16 cellular contexts compared by ENCODE assay signal in the genomic region with DNA sequence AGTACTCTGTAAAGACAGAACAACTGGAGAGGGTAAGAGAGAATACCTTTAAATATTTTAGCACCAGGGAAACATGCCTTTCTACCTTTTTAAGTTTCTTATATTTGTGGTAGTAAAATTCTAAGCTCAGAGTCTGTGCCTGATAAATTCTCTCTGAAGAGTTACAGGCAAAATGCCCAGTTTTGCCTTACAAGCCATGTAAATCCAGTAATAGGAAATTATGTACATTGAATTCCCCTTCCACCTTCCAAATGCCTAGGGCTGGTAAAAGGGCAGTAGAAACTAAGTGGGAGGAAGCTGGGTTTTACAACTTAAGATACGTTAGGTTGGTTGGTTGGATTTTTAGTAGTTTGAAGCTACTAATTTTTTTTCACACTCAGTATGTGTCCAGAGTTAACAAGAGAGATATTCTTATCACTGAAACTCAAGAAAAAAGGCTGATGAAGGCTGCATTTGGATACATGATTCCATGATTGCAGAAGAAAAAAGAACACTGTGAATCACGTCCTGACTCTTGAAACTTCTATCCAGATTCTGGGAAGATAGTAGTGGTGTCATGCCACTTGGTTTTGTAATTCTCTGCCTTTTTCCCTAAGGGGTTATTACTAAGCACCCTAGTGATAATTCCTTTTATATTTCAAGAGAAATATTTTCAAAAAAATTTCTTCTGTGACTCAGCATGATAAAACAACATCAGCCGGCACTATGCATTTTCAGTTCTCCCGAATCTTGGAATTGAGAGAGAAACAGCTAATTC. TPM values are rescaled to one million over a fixed set of nuclear protein-coding genes. Genes with fewer than 3 reads are reported as not detected.
DNase-seq lines count a peak whose midpoint lies in the region; ATAC-seq, FAIRE-seq and TF ChIP-seq lines count a peak whose summit lies in the region.
"Had no signal": no experiment of that assay in that cellular context is flagged by ENCODE, and none has a peak within 500 bp of the region (broad histone marks: within the 10 kb centered on the region; RNA-seq: fewer than 3 reads in every experiment).

No MANE protein-coding gene starts in this region.

- FAIRE-seq in GM12878 (lab: Jason Lieb, UNC) = no peak
- FAIRE-seq: K562 had no signal

- no peak for TF ChIP-seq EP300 in GM12878 (IDR thresholded peaks at IDR 0.05; ENCODE audit: borderline replicate concordance in 1 of 2, control insufficient read depth in 1 of 2, low read depth in 2 of 2, low read length in 2 of 2)

- no peak overlapping the region for H3K4me3 ChIP-seq in GM12878
- no peak overlapping the region for H3K4me3 ChIP-seq in gastrocnemius medialis
- H3K4me3 ChIP-seq: K562, mucosa of descending colon had no signal

- H3K9me3 ChIP-seq in GM12878 (replicated peaks; ENCODE audit: control insufficient read depth, insufficient read depth, low read length) (no peaks in the 10 kb centered on the region; the same call in 1 of the 3 replicates), gastrocnemius medialis (no peaks in the 10 kb centered on the region)
- H3K9me3 ChIP-seq: mucosa of descending colon had no signal

- in situ Hi-C loops in GM12878 (cut with MboI) (no loop called here), gastrocnemius medialis (cut with MboI; ENCODE audit: low sequenced_read_pairs in 4 of 4) (no loop called here)

- CTCF ChIA-PET in GM12878 (lab: Yijun Ruan, JAX) = interaction anchor here (0.6 to 2.3 kb wide), 7 partner anchors 13 to 360 kb away, joined by 3 to 10 read pairs (median 4); no protein-coding TSS in a partner anchor

- H3K4me1 ChIP-seq in GM12878 (ENCODE audit: control insufficient read depth, insufficient read depth, low read length) (peaks cover 18% of the 10 kb centered on the region), gastrocnemius medialis (peaks cover 0 to 6% of the 10 kb centered on the region in 2 donors)

- peak; percentile 13 for DNase-seq in AG08396 (ENCODE audit: low spot score)
- peak; percentile 74 for DNase-seq in HS-5 (ENCODE audit: low read depth)
- DNase-seq in GM12878 (ENCODE audit: low read depth, low spot score) = no peak
- DNase-seq in iris pigment epithelial cell (ENCODE audit: low read depth) = peak; percentile 31
- DNase-seq in NCI-H187 (lab: John Stamatoyannopoulos, UW) = no peak
- no peak for DNase-seq in gastrocnemius medialis
- DNase-seq: activated CD4-positive, alpha-beta T cell treated with anti-CD3 and anti-CD28 coated beads, Interleukin-2, amount 50 U/mL, for 1 hour; erythroblast; immature natural killer cell; mucosa of descending colon; OCI-M1; stimulated activated CD4-positive, alpha-beta T cell treated with anti-CD3 and anti-CD28 coated beads, Interleukin-4, amount 100 ng/mL, for 24 hours; stimulated activated naive CD8-positive, alpha-beta T cell treated with anti-CD3 and anti-CD28 coated beads, Interleukin-15, Interleukin-2, amounts not matched to agents 100 U/mL and 50 U/mL, for 24 hours had no signal

- SMC1A ChIA-PET in GM12878 (lab: Charles Lee; ENCODE audit: uncharacterized antibody, unreplicated experiment) = interaction anchor here (0.6 to 7.5 kb wide), 22 partner anchors 10 to 315 kb away, joined by 3 to 58 read pairs (median 4); a partner anchor contains a TSS

- no peak overlapping the region for H3K4me2 ChIP-seq in GM12878 (ENCODE audit: control insufficient read depth, insufficient read depth)

- TF ChIP-seq CTCF in GM12878 (IDR thresholded peaks at IDR 0.05 in 2 of 3, conservative IDR thresholded peaks at IDR 0.05 in 1 of 3; ENCODE audit: control insufficient read depth in 2 of 3, extremely low read depth in 1 of 3, insufficient read depth in 1 of 3, low read depth in 3 of 3, low read length in 3 of 3) (no peak), gastrocnemius medialis (IDR thresholded peaks at IDR 0.05 in 4 of 5, conservative IDR thresholded peaks at IDR 0.05 in 1 of 5) (no peak)

- no TSS peak for BruUV-seq in GM12878 (replicated peaks; lab: Mats Ljungman, UMichigan)

- no peak for ATAC-seq in GM12878
- ATAC-seq in HG02571 (IDR thresholded peaks at IDR 0.05; ENCODE audit: unreplicated experiment) = no peak
- no peak for ATAC-seq in GM19397 (IDR thresholded peaks at IDR 0.05; ENCODE audit: unreplicated experiment)
- ATAC-seq in gastrocnemius medialis = no peak
- ATAC-seq: K562; stimulated activated naive CD8-positive, alpha-beta T cell treated with anti-CD3 and anti-CD28 coated beads, Interleukin-15, Interleukin-2, amounts not matched to agents 100 U/mL and 50 U/mL, for 24 hours had no signal

- intact Hi-C loops in GM12878 (cut with micrococcal nuclease; ENCODE audit: unreplicated experiment) = loop anchor here (5.0 kb wide), 2 partner anchors 44 to 84 kb away; a partner anchor contains a TSS
- intact Hi-C loops in gastrocnemius medialis (cut with DNase I; ENCODE audit: low total_unique reads) = no loop called here

- H3K79me2 ChIP-seq in GM12878 (ENCODE audit: control insufficient read depth, insufficient read depth, low read length) = no peaks in the 10 kb centered on the region

- no peak for TF ChIP-seq RAD21 in GM12878 (IDR thresholded peaks at IDR 0.05; ENCODE audit: insufficient read depth, low read depth, low read length)

- no peaks in the 10 kb centered on the region for H4K20me1 ChIP-seq in GM12878 (ENCODE audit: control insufficient read depth, insufficient read depth)

- POLR2A ChIA-PET in GM12878 (lab: Charles Lee) = interaction anchor here (0.6 to 1.0 kb wide), 3 partner anchors 15 to 513 kb away, joined by 3 to 8 read pairs (median 3); no protein-coding TSS in a partner anchor

- no peak overlapping the region for H3K9ac ChIP-seq in GM12878 (ENCODE audit: control insufficient read depth, insufficient read depth, low read length)

- H3K27ac ChIP-seq in GM12878 (ENCODE audit: control insufficient read depth, insufficient read depth) (0 out of 2 replicates have a peak overlapping the region, but pooled peaks have one; percentile 26), gastrocnemius medialis (no peak overlapping the region)

- TF ChIP-seq POLR2A in GM12878 (IDR thresholded peaks at IDR 0.05; ENCODE audit: low read depth, low read length) (no peak), gastrocnemius medialis (IDR thresholded peaks at IDR 0.05) (no peak)

- no peaks in the 10 kb centered on the region for H3K27me3 ChIP-seq in GM12878 (replicated peaks in 1 of 2; ENCODE audit: control insufficient read depth in 2 of 2, insufficient read depth in 2 of 2, low read length in 1 of 2)
- no peaks in the 10 kb centered on the region for H3K27me3 ChIP-seq in gastrocnemius medialis

- H2AFZ ChIP-seq in GM12878 (ENCODE audit: control insufficient read depth, low read depth, low read length) = no peak overlapping the region

- 87% methylated on average over 4 of the region's 4 CpGs for WGBS in GM12878 (ENCODE audit: insufficient coverage, insufficient replicate concordance, low lambda C conversion rate, missing lambda C conversion rate)

- RAD21 ChIA-PET in GM12878 (lab: Charles Lee; ENCODE audit: unreplicated experiment) = interaction anchor here (0.7 to 2.4 kb wide), 8 partner anchors 21 to 360 kb away, joined by 3 to 7 read pairs (median 4); no protein-coding TSS in a partner anchor

- H3K36me3 ChIP-seq in GM12878 (ENCODE audit: control insufficient read depth in 2 of 2, insufficient read depth in 2 of 2, low read length in 1 of 2) (no peaks in the 10 kb centered on the region), gastrocnemius medialis (no peaks in the 10 kb centered on the region)

TF ChIP-seq in GM12878, 131 proteins besides CTCF, POLR2A, EP300 and RAD21 (continues in another document):
- TF ChIP-seq POLR2AphosphoS2 (IDR thresholded peaks at IDR 0.05; ENCODE audit: low read depth, low read length) = no peak
- TF ChIP-seq, protein P1, sequence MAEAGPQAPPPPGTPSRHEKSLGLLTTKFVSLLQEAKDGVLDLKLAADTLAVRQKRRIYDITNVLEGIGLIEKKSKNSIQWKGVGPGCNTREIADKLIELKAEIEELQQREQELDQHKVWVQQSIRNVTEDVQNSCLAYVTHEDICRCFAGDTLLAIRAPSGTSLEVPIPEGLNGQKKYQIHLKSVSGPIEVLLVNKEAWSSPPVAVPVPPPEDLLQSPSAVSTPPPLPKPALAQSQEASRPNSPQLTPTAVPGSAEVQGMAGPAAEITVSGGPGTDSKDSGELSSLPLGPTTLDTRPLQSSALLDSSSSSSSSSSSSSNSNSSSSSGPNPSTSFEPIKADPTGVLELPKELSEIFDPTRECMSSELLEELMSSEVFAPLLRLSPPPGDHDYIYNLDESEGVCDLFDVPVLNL (IDR thresholded peaks at IDR 0.05; ENCODE audit: low read depth, low read length) = no peak
- no peak for TF ChIP-seq HDAC2 (IDR thresholded peaks at IDR 0.05)
- no peak for TF ChIP-seq ZZZ3 (IDR thresholded peaks at IDR 0.05; ENCODE audit: control insufficient read depth, insufficient read length, low read depth)
- no peak for TF ChIP-seq RCOR1 (conservative IDR thresholded peaks at IDR 0.05; ENCODE audit: low read depth, low read length)
- no peak for TF ChIP-seq PML (IDR thresholded peaks at IDR 0.05; ENCODE audit: low read length)
- no peak for TF ChIP-seq ZSCAN29 (IDR thresholded peaks at IDR 0.05)
- TF ChIP-seq STAT3 (IDR thresholded peaks at IDR 0.05; ENCODE audit: low read depth, low read length) = no peak
- TF ChIP-seq CEBPB (IDR thresholded peaks at IDR 0.05; ENCODE audit: borderline replicate concordance in 1 of 2, low read depth in 2 of 2, low read length in 2 of 2) = no peak

RNA-seq across cellular contexts. Expression of a gene that starts 43.0 kb away (rescaled TPM):
- 21.5 and 25.8 TPM in 2 replicates for total RNA-seq in GM12878 (2013; cell fraction: nucleolus; rRNA removed)
- total RNA-seq in GM12878 (2014; rRNA removed) = 5.1 and 5.2 TPM in 2 replicates
- total RNA-seq in GM12878 (2014; rRNA removed; fragmentation: Illumina TruSeq; extraction: Trizol) = 6.1 and 6.4 TPM in 2 replicates
- total RNA-seq in GM12878 (2021) = 8.3 and 9.8 TPM in 2 replicates
- 6.6 TPM for polyA plus RNA-seq in GM12878 (2011; ENCODE audit: low read depth)
- 4.1 and 6.0 TPM in 2 replicates for polyA plus RNA-seq in GM12878 (2011; rRNA removed)
- 8.6 and 10.4 TPM in 2 replicates for polyA plus RNA-seq in GM12878 (2011; cell fraction: cytosol; rRNA removed)
- 5.0 and 6.7 TPM in 2 replicates for polyA plus RNA-seq in GM12878 (2011; cell fraction: nucleus; rRNA removed)
- polyA plus RNA-seq in GM12878 (2012) = 8.9 and 9.6 TPM in 2 replicates
- 7.3 and 8.5 TPM in 2 replicates for polyA plus RNA-seq in GM12878 (2014; fragmentation: Illumina TruSeq; extraction: Trizol)
- 1 to 10 TPM; 1.4 to 1.8 TPM for polyA plus RNA-seq in GM12878 (2014; fragmentation: Nextera tagmentation; extraction: Ambion mirVana)
- 4.1 and 6.1 TPM in 2 replicates for polyA plus RNA-seq in GM12878 (2014; rRNA removed)
- 10 to 100 TPM in 1 of 2 experiments, 1 to 10 TPM in 1; 8.6 to 10.8 TPM for polyA plus RNA-seq in GM12878 (2016; fragmentation: Nextera tagmentation; extraction: Ambion mirVana)
- polyA minus RNA-seq in GM12878 (2011; rRNA and poly(A)+ RNA removed) = 10.6 and 15.3 TPM in 2 replicates
- 5.7 and 6.4 TPM in 2 replicates for polyA minus RNA-seq in GM12878 (2011; cell fraction: cytosol; rRNA and poly(A)+ RNA removed)
- 6.3 and 12.6 TPM in 2 replicates for polyA minus RNA-seq in GM12878 (2011; cell fraction: nucleus; rRNA and poly(A)+ RNA removed)
- 10 to 100 TPM in 3 of 4 donors, 1 to 10 TPM in 1; 5.2 to 38.8 (median 25.8) TPM for total RNA-seq in gastrocnemius medialis
- polyA plus RNA-seq: immature natural killer cell had no signal

Comparison
In these comparisons a context has a peak if more than half of its experiments do, and no peak if none do; other contexts are left out.
1. DNase-seq: peak in AG08396 (single experiment), HS-5 (single experiment) and iris pigment epithelial cell (single experiment); none in GM12878 (single experiment), NCI-H187 (0 of 2) and gastrocnemius medialis (0 of 2).